ENCODE assay signal across 17 cellular contexts in the genomic region with DNA sequence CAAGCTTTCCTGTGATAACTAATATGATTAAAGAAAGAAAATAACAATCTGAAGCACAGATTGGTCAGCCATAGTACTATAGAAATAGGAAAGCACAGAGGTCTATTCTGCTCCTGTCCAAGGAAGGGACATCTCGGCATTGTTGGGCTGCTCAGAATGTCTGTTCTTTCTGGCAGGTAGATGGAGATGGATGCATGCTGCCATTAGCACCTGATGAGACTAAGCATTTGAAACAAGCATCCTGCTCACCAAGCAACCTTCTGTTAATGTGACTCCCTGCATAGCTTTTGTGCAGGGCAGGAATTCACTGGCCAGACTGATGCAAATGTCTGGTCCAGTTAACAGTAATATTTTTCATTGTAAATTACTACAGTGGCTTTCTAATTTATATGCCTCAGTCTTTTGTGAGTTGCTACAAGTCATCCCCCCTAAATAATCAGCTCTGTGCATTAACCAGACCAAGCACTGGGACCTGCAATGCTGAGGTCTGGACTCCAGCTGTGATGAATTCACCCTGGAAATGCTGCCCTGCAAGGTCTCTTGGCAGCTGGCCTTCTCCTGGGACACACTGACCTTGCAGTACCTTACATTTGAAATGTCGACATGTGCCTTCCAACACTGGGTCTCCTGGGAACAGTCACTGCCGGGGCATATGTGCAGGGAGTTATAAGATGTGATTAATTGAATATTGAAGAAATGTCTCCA.
DNase-seq lines count a peak whose midpoint lies in the region; ATAC-seq, FAIRE-seq and TF ChIP-seq lines count a peak whose summit lies in the region.
"Had no signal": no experiment of that assay in that cellular context is flagged by ENCODE, and none has a peak within 500 bp of the region (broad histone marks: within the 10 kb centered on the region; RNA-seq: fewer than 3 reads in every experiment).

No MANE protein-coding gene starts in this region.

- H3K4me1 ChIP-seq in kidney (ENCODE audit: control insufficient read depth in 1 of 2, insufficient read depth in 1 of 2, low read depth in 1 of 2, low read length in 2 of 2), result no peaks in the 10 kb centered on the region

- TF ChIP-seq CTCF in kidney (IDR thresholded peaks at IDR 0.05; ENCODE audit: borderline replicate concordance, extremely low read depth, insufficient read depth), result no peak
- no peak for TF ChIP-seq CTCF in CD14-positive monocyte (IDR thresholded peaks at IDR 0.05)

- H3K9ac ChIP-seq in kidney (ENCODE audit: low read length in 2 of 2), result no peak overlapping the region

- no peak overlapping the region for H3K27ac ChIP-seq in kidney (ENCODE audit: low read depth in 2 of 2, low read length in 2 of 2)

- intact Hi-C loops in kidney (cut with DNase I), result no loop called here
- intact Hi-C loops in CD14-positive monocyte (cut with micrococcal nuclease), result no loop called here

- ATAC-seq in HG02884 (IDR thresholded peaks at IDR 0.05; ENCODE audit: unreplicated experiment), result no peak
- ATAC-seq: CD8-positive, alpha-beta T cell; HepG2 had no signal

- H3K27me3 ChIP-seq in H7 (ENCODE audit: control insufficient read depth, insufficient read depth, low read length), result no peaks in the 10 kb centered on the region

- H3K9me3 Mint-ChIP-seq in CD14-positive monocyte, result peaks cover 0 to 4% (median 0%) of the 10 kb centered on the region in 7 donors

- H3K36me3 Mint-ChIP-seq in CD14-positive monocyte, result no peaks in the 10 kb centered on the region
- H3K36me3 Mint-ChIP-seq: CD8-positive, alpha-beta T cell had no signal

- no peak for FAIRE-seq in kidney (lab: Jason Lieb, UNC)
- FAIRE-seq: D721Med, H54, HepG2 had no signal

- H3K4me3 ChIP-seq in H7 (ENCODE audit: insufficient read depth, low read depth, low read length) (no peak overlapping the region), kidney (ENCODE audit: low read length in 2 of 2) (no peak overlapping the region)

- H3K27ac Mint-ChIP-seq in CD14-positive monocyte, result no peak overlapping the region
- H3K27ac Mint-ChIP-seq: B cell; CD8-positive, alpha-beta T cell had no signal

- no peak overlapping the region for H3K4me3 Mint-ChIP-seq in CD14-positive monocyte
- H3K4me3 Mint-ChIP-seq: B cell; CD8-positive, alpha-beta T cell had no signal

- H3K36me3 ChIP-seq in H7 (replicated peaks; ENCODE audit: control insufficient read depth, insufficient read depth, low read length) (no peaks in the 10 kb centered on the region), kidney (ENCODE audit: control insufficient read depth in 1 of 2, insufficient read depth in 2 of 2, low read length in 2 of 2) (no peaks in the 10 kb centered on the region)

- DNase-seq in H7 (peak; percentile 22), SHP77 (lab: John Stamatoyannopoulos, UW) (peak; percentile 16 to 46), cerebellar cortex (ENCODE audit: low spot score) (peak; percentile 45), kidney (peak; percentile 21), CD14-positive monocyte (ENCODE audit: low spot score) (no peak), NCI-H146 treated with DMSO at 0.1 percent for 48 hours (lab: John Stamatoyannopoulos, UW; ENCODE audit: unreplicated experiment) (no peak), LoVo (ENCODE audit: low spot score) (no peak)
- DNase-seq: CD8-positive, alpha-beta T cell; NCI-H2029; NCI-H2171 treated with DMSO at 0.1 percent for 48 hours; NCI-H510A; RPMI8226 had no signal

- peaks cover 0 to 4% (median 0%) of the 10 kb centered on the region in 3 donors for H3K27me3 Mint-ChIP-seq in CD14-positive monocyte (ENCODE audit: low read depth in 3 of 3)
- H3K27me3 Mint-ChIP-seq: B cell had no signal

- no peaks in the 10 kb centered on the region for H3K9me3 ChIP-seq in kidney (ENCODE audit: control insufficient read depth in 1 of 2, low read length in 2 of 2)

- H3K4me1 Mint-ChIP-seq in CD14-positive monocyte, result no peaks in the 10 kb centered on the region
- H3K4me1 Mint-ChIP-seq: B cell had no signal

Comparison
In these comparisons a context has a peak if more than half of its experiments do, and no peak if none do; other contexts are left out.
1. DNase-seq: peak in H7 (single experiment), SHP77 (2 of 2), cerebellar cortex (single experiment) and kidney (single experiment); none in CD14-positive monocyte (single experiment), NCI-H146 treated with DMSO at 0.1 percent for 48 hours (single experiment) and LoVo (single experiment).